Comparison of ENCODE assay signal across 26 cellular contexts in genomic region chr4:21709761-21710160, GRCh38.
"Had no signal": no experiment of that assay in that cellular context is flagged by ENCODE, and none has a peak within 500 bp of the region (broad histone marks: within the 10 kb centered on the region; RNA-seq: fewer than 3 reads in every experiment).

No MANE protein-coding gene starts in this region.

- H3K4me1 Mint-ChIP-seq: stimulated activated effector memory CD8-positive, alpha-beta T cell treated with anti-CD3 and anti-CD28 coated beads, Interleukin-12 subunit alpha, Interleukin-12 subunit beta, amount 100 ng/mL, for 72 hours; stimulated activated memory B cell treated with anti-CD40 and anti-IgM and Interleukin-4, amounts not matched to agents 10 μg/mL and 1 μg/mL and 100 μg/mL, for 72 hours; stimulated activated naive B cell treated with anti-CD40 and anti-IgM and Interleukin-4, amounts not matched to agents 10 μg/mL and 1 μg/mL and 100 μg/mL, for 72 hours; stimulated activated naive CD8-positive, alpha-beta T cell treated with anti-CD3 and anti-CD28 coated beads, Interleukin-15, amount 100 ng/mL, for 72 hours had no signal

- H3K4me3 Mint-ChIP-seq: stimulated activated effector memory CD8-positive, alpha-beta T cell treated with anti-CD3 and anti-CD28 coated beads, Interleukin-12 subunit alpha, Interleukin-12 subunit beta, amount 100 ng/mL, for 72 hours; stimulated activated memory B cell treated with anti-CD40 and anti-IgM and Interleukin-4, amounts not matched to agents 10 μg/mL and 1 μg/mL and 100 μg/mL, for 72 hours; stimulated activated naive B cell treated with anti-CD40 and anti-IgM and Interleukin-4, amounts not matched to agents 10 μg/mL and 1 μg/mL and 100 μg/mL, for 72 hours; stimulated activated naive CD8-positive, alpha-beta T cell treated with anti-CD3 and anti-CD28 coated beads, Interleukin-15, amount 100 ng/mL, for 72 hours; stimulated activated naive CD8-positive, alpha-beta T cell treated with anti-CD3 and anti-CD28 coated beads, Interleukin-15, Interleukin-2, amounts not matched to agents 100 ng/mL and 50 ng/mL, for 24 hours; type B pancreatic cell had no signal

- H3K9me3 Mint-ChIP-seq: stimulated activated naive CD8-positive, alpha-beta T cell treated with anti-CD3 and anti-CD28 coated beads, Interleukin-15, amount 100 ng/mL, for 72 hours; type B pancreatic cell had no signal

- H3K27ac Mint-ChIP-seq: stimulated activated effector memory CD8-positive, alpha-beta T cell treated with anti-CD3 and anti-CD28 coated beads, Interleukin-12 subunit alpha, Interleukin-12 subunit beta, amount 100 ng/mL, for 72 hours; stimulated activated memory B cell treated with anti-CD40 and anti-IgM and Interleukin-4, amounts not matched to agents 10 μg/mL and 1 μg/mL and 100 μg/mL, for 72 hours; stimulated activated naive B cell treated with anti-CD40 and anti-IgM and Interleukin-4, amounts not matched to agents 10 μg/mL and 1 μg/mL and 100 μg/mL, for 72 hours; stimulated activated naive CD8-positive, alpha-beta T cell treated with anti-CD3 and anti-CD28 coated beads, Interleukin-15, amount 100 ng/mL, for 72 hours; stimulated activated naive CD8-positive, alpha-beta T cell treated with anti-CD3 and anti-CD28 coated beads, Interleukin-15, Interleukin-2, amounts not matched to agents 100 ng/mL and 50 ng/mL, for 24 hours; type B pancreatic cell had no signal

- H3K27me3 ChIP-seq: stomach, suprapubic skin, testis, thyroid gland, tibial artery, tibial nerve, transverse colon, upper lobe of left lung, upper lobe of right lung, uterus, vagina had no signal

- H3K9me3 ChIP-seq: stomach, suprapubic skin, testis, thoracic aorta, thyroid gland, tibial artery, tibial nerve, transverse colon, upper lobe of left lung, upper lobe of right lung, uterus, vagina had no signal

- H3K27ac ChIP-seq: stomach, suprapubic skin, testis, thoracic aorta, thyroid gland, tibial artery, tibial nerve, transverse colon, upper lobe of left lung, upper lobe of right lung, uterus, vagina had no signal

- H3K4me1 ChIP-seq: stomach, suprapubic skin, testis, thyroid gland, tibial artery, tibial nerve, transverse colon, upper lobe of left lung, upper lobe of right lung, uterus, vagina had no signal

- H3K4me3 ChIP-seq: stomach, suprapubic skin, testis, thoracic aorta, thyroid gland, tibial artery, tibial nerve, transverse colon, upper lobe of left lung, upper lobe of right lung, uterus, vagina had no signal

- H3K36me3 ChIP-seq: stomach, suprapubic skin, thoracic aorta, thyroid gland, tibial artery, tibial nerve, transverse colon, upper lobe of left lung, upper lobe of right lung, uterus, vagina had no signal

- H3K27me3 Mint-ChIP-seq: stimulated activated memory B cell treated with anti-CD40 and anti-IgM and Interleukin-4, amounts not matched to agents 10 μg/mL and 1 μg/mL and 100 μg/mL, for 72 hours; stimulated activated naive B cell treated with anti-CD40 and anti-IgM and Interleukin-4, amounts not matched to agents 10 μg/mL and 1 μg/mL and 100 μg/mL, for 72 hours; stimulated activated naive CD8-positive, alpha-beta T cell treated with anti-CD3 and anti-CD28 coated beads, Interleukin-15, amount 100 ng/mL, for 72 hours; stimulated activated naive CD8-positive, alpha-beta T cell treated with anti-CD3 and anti-CD28 coated beads, Interleukin-15, Interleukin-2, amounts not matched to agents 100 ng/mL and 50 ng/mL, for 24 hours; type B pancreatic cell had no signal

- H3K36me3 Mint-ChIP-seq: stimulated activated effector memory CD8-positive, alpha-beta T cell treated with anti-CD3 and anti-CD28 coated beads, Interleukin-12 subunit alpha, Interleukin-12 subunit beta, amount 100 ng/mL, for 72 hours; stimulated activated memory B cell treated with anti-CD40 and anti-IgM and Interleukin-4, amounts not matched to agents 10 μg/mL and 1 μg/mL and 100 μg/mL, for 72 hours; stimulated activated naive B cell treated with anti-CD40 and anti-IgM and Interleukin-4, amounts not matched to agents 10 μg/mL and 1 μg/mL and 100 μg/mL, for 72 hours; type B pancreatic cell had no signal

- DNase-seq: stimulated activated CD4-positive, alpha-beta T cell treated with anti-CD3 and anti-CD28 coated beads, Interleukin-4, amount 100 ng/mL, for 1 hour; stimulated activated CD4-positive, alpha-beta T cell treated with anti-CD3 and anti-CD28 coated beads, Interleukin-4, amount 100 ng/mL, for 24 hours; stimulated activated CD4-positive, alpha-beta T cell treated with anti-CD3 and anti-CD28 coated beads, Interleukin-4, amount 100 ng/mL, for 4 hours; stimulated activated CD8-positive, alpha-beta memory T cell treated with anti-CD3 and anti-CD28 coated beads, Interleukin-4, amount 100 ng/mL, for 48 hours; stimulated activated naive B cell treated with anti-CD40 and anti-IgM and Interleukin-4, amounts not matched to agents 10 μg/mL and 1 μg/mL and 100 μg/mL, for 72 hours; stimulated activated naive CD4-positive, alpha-beta T cell; stimulated activated naive CD4-positive, alpha-beta T cell treated with Interleukin-2 at 50 U/mL for 16 hours; stimulated activated naive CD8-positive, alpha-beta T cell treated with anti-CD3 and anti-CD28 coated beads, Interleukin-15, amount 100 ng/mL, for 72 hours; stimulated activated naive CD8-positive, alpha-beta T cell treated with anti-CD3 and anti-CD28 coated beads, Interleukin-15, Interleukin-2, amounts not matched to agents 100 U/mL and 50 U/mL, for 24 hours; stomach; testis; thyroid gland; tibial artery; transverse colon; trophoblast cell; upper lobe of left lung; upper lobe of right lung; uterus had no signal

- ATAC-seq: stimulated activated effector memory CD8-positive, alpha-beta T cell treated with anti-CD3 and anti-CD28 coated beads, Interleukin-12 subunit alpha, Interleukin-12 subunit beta, amount 100 ng/mL, for 72 hours; stimulated activated memory B cell treated with anti-CD40 and anti-IgM and Interleukin-4, amounts not matched to agents 10 μg/mL and 1 μg/mL and 100 μg/mL, for 72 hours; stimulated activated naive B cell treated with anti-CD40 and anti-IgM and Interleukin-4, amounts not matched to agents 10 μg/mL and 1 μg/mL and 100 μg/mL, for 72 hours; stimulated activated naive CD8-positive, alpha-beta T cell treated with anti-CD3 and anti-CD28 coated beads, Interleukin-15, amount 100 ng/mL, for 72 hours; stimulated activated naive CD8-positive, alpha-beta T cell treated with anti-CD3 and anti-CD28 coated beads, Interleukin-15, Interleukin-2, amounts not matched to agents 100 U/mL and 50 U/mL, for 24 hours; upper lobe of right lung had no signal
